In genomic region chr16:77858060-77858459, GRCh38 we compare ENCODE assay signal across 35 cellular contexts.
"Had no signal": no experiment of that assay in that cellular context is flagged by ENCODE, and none has a peak within 500 bp of the region (broad histone marks: within the 10 kb centered on the region; RNA-seq: fewer than 3 reads in every experiment).

No MANE protein-coding gene starts in this region.

- H3K36me3 Mint-ChIP-seq: activated naive CD8-positive, alpha-beta T cell had no signal

- H3K27ac Mint-ChIP-seq: activated B cell treated with CpG ODN at 0.5 μM for 24 hours; activated CD4-positive, alpha-beta T cell treated with anti-CD3 and anti-CD28 coated beads, Interleukin-2, amount 10 ng/mL, durations not matched to agents 7 days and 5 days; activated CD8-positive, alpha-beta T cell treated with anti-CD3 and anti-CD28 coated beads for 36 hours; activated naive CD8-positive, alpha-beta T cell; activated T-helper 17 cell treated with anti-CD3 and anti-CD28 coated beads, Interleukin-2, amount 50 U/mL, for 72 hours; effector memory CD8-positive, alpha-beta T cell; T-helper 17 cell; T-helper 2 cell treated with Interferon-gamma antibody and Interleukin-4, amounts not matched to agents 5 μg/mL and 100 μg/mL, for 36 hours had no signal

- ATAC-seq: activated CD8-positive, alpha-beta T cell treated with anti-CD3 and anti-CD28 coated beads for 36 hours; activated T-cell treated with anti-CD3 and anti-CD28 coated beads, Interleukin-2, amount 50 U/mL, for 4 hours; activated T-helper 17 cell treated with anti-CD3 and anti-CD28 coated beads, Interleukin-2, amount 50 U/mL, for 72 hours; effector memory CD8-positive, alpha-beta T cell; foreskin keratinocyte; gastrocnemius medialis; heart right ventricle; T-helper 17 cell had no signal

- H3K4me3 Mint-ChIP-seq: activated B cell treated with CpG ODN at 0.5 μM for 24 hours; activated CD4-positive, alpha-beta T cell treated with anti-CD3 and anti-CD28 coated beads, Interleukin-2, amount 10 ng/mL, durations not matched to agents 7 days and 5 days; activated CD8-positive, alpha-beta T cell treated with anti-CD3 and anti-CD28 coated beads for 36 hours; activated naive CD8-positive, alpha-beta T cell; activated T-cell treated with anti-CD3 and anti-CD28 coated beads, Interleukin-2, amount 50 U/mL, for 4 hours; activated T-helper 17 cell treated with anti-CD3 and anti-CD28 coated beads, Interleukin-2, amount 50 U/mL, for 72 hours; effector memory CD8-positive, alpha-beta T cell; T-helper 17 cell; T-helper 2 cell treated with Interferon-gamma antibody and Interleukin-4, amounts not matched to agents 5 μg/mL and 100 μg/mL, for 36 hours had no signal

- H3K9me3 Mint-ChIP-seq: activated B cell treated with CpG ODN at 0.5 μM for 24 hours; activated CD4-positive, alpha-beta T cell treated with anti-CD3 and anti-CD28 coated beads, Interleukin-2, amount 10 ng/mL, durations not matched to agents 7 days and 5 days; activated CD8-positive, alpha-beta T cell treated with anti-CD3 and anti-CD28 coated beads for 36 hours; activated T-cell treated with anti-CD3 and anti-CD28 coated beads, Interleukin-2, amount 50 U/mL, for 4 hours; activated T-helper 17 cell treated with anti-CD3 and anti-CD28 coated beads, Interleukin-2, amount 50 U/mL, for 72 hours; effector memory CD8-positive, alpha-beta T cell; T-helper 2 cell treated with Interferon-gamma antibody and Interleukin-4, amounts not matched to agents 5 μg/mL and 100 μg/mL, for 36 hours had no signal

- FAIRE-seq: astrocyte, bronchial epithelial cell had no signal

- DNase-seq: activated B cell treated with CpG ODN at 0.5 μM for 24 hours; activated CD4-positive, alpha-beta T cell treated with anti-CD3 and anti-CD28 coated beads for 1 hour; activated CD4-positive, alpha-beta T cell treated with anti-CD3 and anti-CD28 coated beads for 4 hours; activated CD4-positive, alpha-beta T cell treated with anti-CD3 and anti-CD28 coated beads, Interleukin-2, amount 10 ng/mL, durations not matched to agents 7 days and 5 days; activated CD4-positive, alpha-beta T cell treated with anti-CD3 and anti-CD28 coated beads, Interleukin-2, amount 50 U/mL, for 4 hours; activated CD8-positive, alpha-beta memory T cell treated with anti-CD3 and anti-CD28 coated beads for 24 hours; activated CD8-positive, alpha-beta T cell treated with anti-CD3 and anti-CD28 coated beads for 36 hours; activated effector memory CD4-positive, alpha-beta T cell treated with Interleukin-2 at 50 U/mL for 16 hours; activated gamma-delta T cell treated with Interleukin-2 at 50 U/mL for 16 hours; activated naive CD4-positive, alpha-beta T cell treated with anti-CD3 and anti-CD28 coated beads, Interleukin-2, amount 50 U/mL, for 16 hours; activated naive CD4-positive, alpha-beta T cell treated with Interleukin-2 at 50 U/mL for 16 hours; activated T-cell treated with anti-CD3 and anti-CD28 coated beads, Interleukin-2, amount 50 U/mL, for 4 hours; amniotic stem cell; anterior cingulate cortex; brain microvascular endothelial cell; caudate nucleus; cortex of kidney; dermis blood vessel endothelial cell; effector CD4-positive, alpha-beta T cell; effector memory CD8-positive, alpha-beta T cell; erythroblast; foreskin keratinocyte; gastrocnemius medialis; glutamatergic neuron; heart right ventricle; T-helper 1 cell; T-helper 17 cell; T1000; WERI-Rb-1 had no signal

- H3K36me3 ChIP-seq: brain microvascular endothelial cell, esophagus muscularis mucosa, gastrocnemius medialis, heart right ventricle, WERI-Rb-1 had no signal

- H3K9me3 ChIP-seq: esophagus muscularis mucosa, gastrocnemius medialis, heart right ventricle had no signal

- H3K27me3 ChIP-seq: brain microvascular endothelial cell, foreskin keratinocyte, gastrocnemius medialis, heart right ventricle had no signal

- H3K4me1 ChIP-seq: foreskin keratinocyte, gastrocnemius medialis had no signal

- H3K4me3 ChIP-seq: esophagus muscularis mucosa, gastrocnemius medialis, heart right ventricle had no signal

- H3K27ac ChIP-seq: brain microvascular endothelial cell, esophagus muscularis mucosa, foreskin keratinocyte, gastrocnemius medialis, WERI-Rb-1 had no signal

- H3K4me1 Mint-ChIP-seq: activated B cell treated with CpG ODN at 0.5 μM for 24 hours; activated CD4-positive, alpha-beta T cell treated with anti-CD3 and anti-CD28 coated beads, Interleukin-2, amount 10 ng/mL, durations not matched to agents 7 days and 5 days; activated T-helper 17 cell treated with anti-CD3 and anti-CD28 coated beads, Interleukin-2, amount 50 U/mL, for 72 hours had no signal
